ENCODE assay signal across 1 cellular context in genomic region chr19:2308114-2308556, GRCh38.
A peak's percentile ranks its signal among the peaks of the same experiment; 100 is the strongest.
TF ChIP-seq lines count a peak whose summit lies in the region.

A gene with protein sequence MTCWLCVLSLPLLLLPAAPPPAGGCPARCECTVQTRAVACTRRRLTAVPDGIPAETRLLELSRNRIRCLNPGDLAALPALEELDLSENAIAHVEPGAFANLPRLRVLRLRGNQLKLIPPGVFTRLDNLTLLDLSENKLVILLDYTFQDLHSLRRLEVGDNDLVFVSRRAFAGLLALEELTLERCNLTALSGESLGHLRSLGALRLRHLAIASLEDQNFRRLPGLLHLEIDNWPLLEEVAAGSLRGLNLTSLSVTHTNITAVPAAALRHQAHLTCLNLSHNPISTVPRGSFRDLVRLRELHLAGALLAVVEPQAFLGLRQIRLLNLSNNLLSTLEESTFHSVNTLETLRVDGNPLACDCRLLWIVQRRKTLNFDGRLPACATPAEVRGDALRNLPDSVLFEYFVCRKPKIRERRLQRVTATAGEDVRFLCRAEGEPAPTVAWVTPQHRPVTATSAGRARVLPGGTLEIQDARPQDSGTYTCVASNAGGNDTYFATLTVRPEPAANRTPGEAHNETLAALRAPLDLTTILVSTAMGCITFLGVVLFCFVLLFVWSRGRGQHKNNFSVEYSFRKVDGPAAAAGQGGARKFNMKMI (minus strand): TSS chr19:2308154. CDS start chr19:2291776, 16,378 bp downstream.

TF ChIP-seq in WTC11, 78 proteins besides CTCF, POLR2A, EP300 and RAD21 (continued from another document):
- TF ChIP-seq USF1 (CRISPR knock-in tag; IDR thresholded peaks at IDR 0.05) (peak; percentile 68; the same call in 1 of the 2 replicates), ZNF138 (CRISPR knock-in tag; conservative IDR thresholded peaks at IDR 0.05) (no peak), FOXK1 (CRISPR knock-in tag; IDR thresholded peaks at IDR 0.05) (no peak; the same call in 1 of the 2 replicates), ETV6 (CRISPR knock-in tag; IDR thresholded peaks at IDR 0.05) (peak; percentile 74), TEAD1 (CRISPR knock-in tag; IDR thresholded peaks at IDR 0.05) (peak; percentile 90; the same call in 1 of the 2 replicates), FOXP1 (CRISPR knock-in tag; IDR thresholded peaks at IDR 0.05; ENCODE audit: borderline replicate concordance) (peak; percentile 85)
- TF ChIP-seq, protein P1, sequence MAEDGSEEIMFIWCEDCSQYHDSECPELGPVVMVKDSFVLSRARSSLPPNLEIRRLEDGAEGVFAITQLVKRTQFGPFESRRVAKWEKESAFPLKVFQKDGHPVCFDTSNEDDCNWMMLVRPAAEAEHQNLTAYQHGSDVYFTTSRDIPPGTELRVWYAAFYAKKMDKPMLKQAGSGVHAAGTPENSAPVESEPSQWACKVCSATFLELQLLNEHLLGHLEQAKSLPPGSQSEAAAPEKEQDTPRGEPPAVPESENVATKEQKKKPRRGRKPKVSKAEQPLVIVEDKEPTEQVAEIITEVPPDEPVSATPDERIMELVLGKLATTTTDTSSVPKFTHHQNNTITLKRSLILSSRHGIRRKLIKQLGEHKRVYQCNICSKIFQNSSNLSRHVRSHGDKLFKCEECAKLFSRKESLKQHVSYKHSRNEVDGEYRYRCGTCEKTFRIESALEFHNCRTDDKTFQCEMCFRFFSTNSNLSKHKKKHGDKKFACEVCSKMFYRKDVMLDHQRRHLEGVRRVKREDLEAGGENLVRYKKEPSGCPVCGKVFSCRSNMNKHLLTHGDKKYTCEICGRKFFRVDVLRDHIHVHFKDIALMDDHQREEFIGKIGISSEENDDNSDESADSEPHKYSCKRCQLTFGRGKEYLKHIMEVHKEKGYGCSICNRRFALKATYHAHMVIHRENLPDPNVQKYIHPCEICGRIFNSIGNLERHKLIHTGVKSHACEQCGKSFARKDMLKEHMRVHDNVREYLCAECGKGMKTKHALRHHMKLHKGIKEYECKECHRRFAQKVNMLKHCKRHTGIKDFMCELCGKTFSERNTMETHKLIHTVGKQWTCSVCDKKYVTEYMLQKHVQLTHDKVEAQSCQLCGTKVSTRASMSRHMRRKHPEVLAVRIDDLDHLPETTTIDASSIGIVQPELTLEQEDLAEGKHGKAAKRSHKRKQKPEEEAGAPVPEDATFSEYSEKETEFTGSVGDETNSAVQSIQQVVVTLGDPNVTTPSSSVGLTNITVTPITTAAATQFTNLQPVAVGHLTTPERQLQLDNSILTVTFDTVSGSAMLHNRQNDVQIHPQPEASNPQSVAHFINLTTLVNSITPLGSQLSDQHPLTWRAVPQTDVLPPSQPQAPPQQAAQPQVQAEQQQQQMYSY (CRISPR knock-in tag; IDR thresholded peaks at IDR 0.05) = 0 out of 2 replicates have a peak, but pooled peaks have one; percentile 18
